ENCODE assay signal across 13 cellular contexts in the genomic region with DNA sequence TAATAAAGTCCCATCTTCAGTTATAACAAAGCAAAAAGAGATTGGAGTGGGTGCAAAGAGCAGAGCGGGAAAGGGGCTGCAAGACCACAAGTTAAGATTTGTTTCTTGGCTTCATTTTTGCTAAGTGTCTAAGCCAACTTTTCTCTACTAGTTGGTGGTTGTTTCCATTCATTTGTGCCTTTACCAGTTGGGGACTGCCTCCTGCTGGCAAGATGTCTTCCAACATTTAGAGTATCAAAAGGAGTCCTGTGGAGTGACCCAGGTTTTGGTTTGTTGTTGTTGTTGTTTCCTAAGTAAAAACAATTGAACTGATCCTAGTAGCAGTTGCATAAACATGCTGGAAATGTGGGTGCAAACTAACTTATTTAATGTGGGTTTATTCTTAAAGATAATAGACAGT.
DNase-seq lines count a peak whose midpoint lies in the region; ATAC-seq and TF ChIP-seq lines count a peak whose summit lies in the region.
"Had no signal": no experiment of that assay in that cellular context is flagged by ENCODE, and none has a peak within 500 bp of the region (broad histone marks: within the 10 kb centered on the region; RNA-seq: fewer than 3 reads in every experiment).

No MANE protein-coding gene starts in this region.

- H3K4me3 ChIP-seq in BE2C (ENCODE audit: low read depth, low read length) (no peak overlapping the region), HCT116 (replicated peaks in 1 of 2; ENCODE audit: low read depth in 1 of 2, low read length in 2 of 2) (no peak overlapping the region)
- H3K4me3 ChIP-seq: heart left ventricle had no signal

- H3K9me3 ChIP-seq in BE2C (no peaks in the 10 kb centered on the region), HCT116 (ENCODE audit: control insufficient read depth in 1 of 2, insufficient read depth in 1 of 2, low read depth in 1 of 2, low read length in 2 of 2) (no peaks in the 10 kb centered on the region)
- H3K9me3 ChIP-seq: heart left ventricle had no signal

- CTCF ChIA-PET in HCT116 (lab: Charles Lee) = no interaction called here

- no peak overlapping the region for H2AFZ ChIP-seq in HCT116 (ENCODE audit: low read depth, low read length, poor library complexity, severe bottlenecking)

- TF ChIP-seq RAD21 in HCT116 (IDR thresholded peaks at IDR 0.05; ENCODE audit: low read depth) = peak; percentile 28; the same call in 1 of the 2 replicates

- POLR2A ChIA-PET in HCT116 (lab: Charles Lee) = no interaction called here

- DNase-seq in BE2C = no peak
- DNase-seq in HCT116 (ENCODE audit: low read depth, low spot score) = no peak
- DNase-seq in astrocyte of the hippocampus (ENCODE audit: low read depth, low spot score) = peak; percentile 4
- peak; percentile 14 for DNase-seq in iPS-NIHi11 (ENCODE audit: low spot score)
- no peak for DNase-seq in activated effector memory CD4-positive, alpha-beta T cell treated with anti-CD3 and anti-CD28 coated beads, Interleukin-2, amount 50 U/mL, for 16 hours
- DNase-seq: heart left ventricle; NCI-H1092 treated with DMSO at 0.1 percent for 48 hours; NCI-H748 treated with DMSO at 0.1 percent for 48 hours; occipital lobe; stimulated activated naive B cell treated with anti-CD40 and anti-IgM and Interleukin-4, amounts not matched to agents 10 μg/mL and 1 μg/mL and 100 μg/mL, for 72 hours had no signal

- no peaks in the 10 kb centered on the region for H3K79me2 ChIP-seq in HCT116 (ENCODE audit: insufficient read depth, low read length)

- H3K36me3 ChIP-seq in BE2C (no peaks in the 10 kb centered on the region), HCT116 (ENCODE audit: control insufficient read depth in 1 of 2, insufficient read depth in 2 of 2, low read length in 2 of 2) (no peaks in the 10 kb centered on the region)
- H3K36me3 ChIP-seq: heart left ventricle had no signal

- TF ChIP-seq CTCF in BE2C (IDR thresholded peaks at IDR 0.05; ENCODE audit: low read depth, low read length) (peak; percentile 49), HCT116 (IDR thresholded peaks at IDR 0.05 in 2 of 3, conservative IDR thresholded peaks at IDR 0.05 in 1 of 3; ENCODE audit: borderline replicate concordance in 1 of 3, insufficient read depth in 1 of 3, low read depth in 2 of 3, low read length in 2 of 3) (peak; percentile 5 to 30 (median 20); a peak in 3 of 6 replicates)

- TF ChIP-seq POLR2A in HCT116 (IDR thresholded peaks at IDR 0.05; ENCODE audit: borderline replicate concordance, extremely low read depth, insufficient read depth, insufficient read length) = no peak

- RAD21 ChIA-PET in HCT116 (lab: Charles Lee; ENCODE audit: low non-redundant PET in 1 of 2, low total read pairs in 2 of 2, uncharacterized antibody in 2 of 2, unreplicated experiment in 2 of 2) = no interaction called here

- ATAC-seq in HCT116 = no peak
- no peak for ATAC-seq in GM21825 (IDR thresholded peaks at IDR 0.05; ENCODE audit: unreplicated experiment)
- no peak for ATAC-seq in GM21526 (IDR thresholded peaks at IDR 0.05; ENCODE audit: low FRiP score, unreplicated experiment)
- ATAC-seq in HG03095 (IDR thresholded peaks at IDR 0.05; ENCODE audit: unreplicated experiment) = no peak
- ATAC-seq: heart left ventricle; stimulated activated naive B cell treated with anti-CD40 and anti-IgM and Interleukin-4, amounts not matched to agents 10 μg/mL and 1 μg/mL and 100 μg/mL, for 72 hours had no signal

- H4K20me1 ChIP-seq in HCT116 (ENCODE audit: insufficient read depth) = no peaks in the 10 kb centered on the region

- no peaks in the 10 kb centered on the region for H3K9me2 ChIP-seq in HCT116 (ENCODE audit: insufficient read depth)

- BruUV-seq in HCT116 (replicated peaks; lab: Mats Ljungman, UMichigan) = no TSS peak

- no peak overlapping the region for H3K9ac ChIP-seq in HCT116 (ENCODE audit: low read length)

- no peaks in the 10 kb centered on the region for H3K4me1 ChIP-seq in BE2C
- no peaks in the 10 kb centered on the region for H3K4me1 ChIP-seq in HCT116 (ENCODE audit: control insufficient read depth in 1 of 2, insufficient read depth in 2 of 2, low read length in 2 of 2)

- H3K27me3 ChIP-seq in BE2C = no peaks in the 10 kb centered on the region
- H3K27me3 ChIP-seq in HCT116 (ENCODE audit: insufficient read depth, low read length) = no peaks in the 10 kb centered on the region
- H3K27me3 ChIP-seq: heart left ventricle had no signal

- intact Hi-C loops in HCT116 (cut with micrococcal nuclease) = no loop called here

- H3K4me2 ChIP-seq in HCT116 (ENCODE audit: low read length) = no peak overlapping the region

- no peak overlapping the region for H3K27ac ChIP-seq in HCT116 (ENCODE audit: low read depth, low read length)

TF ChIP-seq in HCT116, 20 proteins besides CTCF, POLR2A, EP300 and RAD21:
- TF ChIP-seq FOSL1 (IDR thresholded peaks at IDR 0.05; ENCODE audit: low read depth) (no peak), EZH2 (IDR thresholded peaks at IDR 0.05) (no peak), SIN3A (IDR thresholded peaks at IDR 0.05; ENCODE audit: low read depth) (no peak), EGR1 (IDR thresholded peaks at IDR 0.05; ENCODE audit: low read depth) (no peak), YY1 (IDR thresholded peaks at IDR 0.05; ENCODE audit: extremely low read depth, insufficient replicate concordance, low read depth, low read length) (no peak), JUND (IDR thresholded peaks at IDR 0.05) (no peak), TCF7L2 (IDR thresholded peaks at IDR 0.05; ENCODE audit: borderline replicate concordance, extremely low read depth, insufficient read depth, insufficient read length) (no peak), POLR2AphosphoS5 (IDR thresholded peaks at IDR 0.05; ENCODE audit: low read depth, low read length) (no peak), CEBPB (IDR thresholded peaks at IDR 0.05; ENCODE audit: low read depth) (no peak), EZH2phosphoT487 (IDR thresholded peaks at IDR 0.05; ENCODE audit: borderline replicate concordance) (no peak), CBX3 (IDR thresholded peaks at IDR 0.05; ENCODE audit: low read depth) (no peak)
- TF ChIP-seq, protein P1, sequence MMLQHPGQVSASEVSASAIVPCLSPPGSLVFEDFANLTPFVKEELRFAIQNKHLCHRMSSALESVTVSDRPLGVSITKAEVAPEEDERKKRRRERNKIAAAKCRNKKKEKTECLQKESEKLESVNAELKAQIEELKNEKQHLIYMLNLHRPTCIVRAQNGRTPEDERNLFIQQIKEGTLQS (IDR thresholded peaks at IDR 0.05) = no peak
- TF ChIP-seq, protein P2, sequence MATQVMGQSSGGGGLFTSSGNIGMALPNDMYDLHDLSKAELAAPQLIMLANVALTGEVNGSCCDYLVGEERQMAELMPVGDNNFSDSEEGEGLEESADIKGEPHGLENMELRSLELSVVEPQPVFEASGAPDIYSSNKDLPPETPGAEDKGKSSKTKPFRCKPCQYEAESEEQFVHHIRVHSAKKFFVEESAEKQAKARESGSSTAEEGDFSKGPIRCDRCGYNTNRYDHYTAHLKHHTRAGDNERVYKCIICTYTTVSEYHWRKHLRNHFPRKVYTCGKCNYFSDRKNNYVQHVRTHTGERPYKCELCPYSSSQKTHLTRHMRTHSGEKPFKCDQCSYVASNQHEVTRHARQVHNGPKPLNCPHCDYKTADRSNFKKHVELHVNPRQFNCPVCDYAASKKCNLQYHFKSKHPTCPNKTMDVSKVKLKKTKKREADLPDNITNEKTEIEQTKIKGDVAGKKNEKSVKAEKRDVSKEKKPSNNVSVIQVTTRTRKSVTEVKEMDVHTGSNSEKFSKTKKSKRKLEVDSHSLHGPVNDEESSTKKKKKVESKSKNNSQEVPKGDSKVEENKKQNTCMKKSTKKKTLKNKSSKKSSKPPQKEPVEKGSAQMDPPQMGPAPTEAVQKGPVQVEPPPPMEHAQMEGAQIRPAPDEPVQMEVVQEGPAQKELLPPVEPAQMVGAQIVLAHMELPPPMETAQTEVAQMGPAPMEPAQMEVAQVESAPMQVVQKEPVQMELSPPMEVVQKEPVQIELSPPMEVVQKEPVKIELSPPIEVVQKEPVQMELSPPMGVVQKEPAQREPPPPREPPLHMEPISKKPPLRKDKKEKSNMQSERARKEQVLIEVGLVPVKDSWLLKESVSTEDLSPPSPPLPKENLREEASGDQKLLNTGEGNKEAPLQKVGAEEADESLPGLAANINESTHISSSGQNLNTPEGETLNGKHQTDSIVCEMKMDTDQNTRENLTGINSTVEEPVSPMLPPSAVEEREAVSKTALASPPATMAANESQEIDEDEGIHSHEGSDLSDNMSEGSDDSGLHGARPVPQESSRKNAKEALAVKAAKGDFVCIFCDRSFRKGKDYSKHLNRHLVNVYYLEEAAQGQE (IDR thresholded peaks at IDR 0.05; ENCODE audit: low read depth) = no peak
- TF ChIP-seq, protein P3, sequence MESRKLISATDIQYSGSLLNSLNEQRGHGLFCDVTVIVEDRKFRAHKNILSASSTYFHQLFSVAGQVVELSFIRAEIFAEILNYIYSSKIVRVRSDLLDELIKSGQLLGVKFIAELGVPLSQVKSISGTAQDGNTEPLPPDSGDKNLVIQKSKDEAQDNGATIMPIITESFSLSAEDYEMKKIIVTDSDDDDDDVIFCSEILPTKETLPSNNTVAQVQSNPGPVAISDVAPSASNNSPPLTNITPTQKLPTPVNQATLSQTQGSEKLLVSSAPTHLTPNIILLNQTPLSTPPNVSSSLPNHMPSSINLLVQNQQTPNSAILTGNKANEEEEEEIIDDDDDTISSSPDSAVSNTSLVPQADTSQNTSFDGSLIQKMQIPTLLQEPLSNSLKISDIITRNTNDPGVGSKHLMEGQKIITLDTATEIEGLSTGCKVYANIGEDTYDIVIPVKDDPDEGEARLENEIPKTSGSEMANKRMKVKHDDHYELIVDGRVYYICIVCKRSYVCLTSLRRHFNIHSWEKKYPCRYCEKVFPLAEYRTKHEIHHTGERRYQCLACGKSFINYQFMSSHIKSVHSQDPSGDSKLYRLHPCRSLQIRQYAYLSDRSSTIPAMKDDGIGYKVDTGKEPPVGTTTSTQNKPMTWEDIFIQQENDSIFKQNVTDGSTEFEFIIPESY (IDR thresholded peaks at IDR 0.05; ENCODE audit: extremely low read depth, insufficient replicate concordance, low read length) = no peak
- TF ChIP-seq, protein P4, sequence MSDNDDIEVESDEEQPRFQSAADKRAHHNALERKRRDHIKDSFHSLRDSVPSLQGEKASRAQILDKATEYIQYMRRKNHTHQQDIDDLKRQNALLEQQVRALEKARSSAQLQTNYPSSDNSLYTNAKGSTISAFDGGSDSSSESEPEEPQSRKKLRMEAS (IDR thresholded peaks at IDR 0.05) = no peak

Comparison
In these comparisons a context has a peak if more than half of its experiments do, and no peak if none do; other contexts are left out.
1. DNase-seq: peak in astrocyte of the hippocampus (single experiment) and iPS-NIHi11 (single experiment); none in BE2C (single experiment), HCT116 (single experiment) and activated effector memory CD4-positive, alpha-beta T cell treated with anti-CD3 and anti-CD28 coated beads, Interleukin-2, amount 50 U/mL, for 16 hours (single experiment).